ENCODE assay signal across 19 cellular contexts in the genomic region with DNA sequence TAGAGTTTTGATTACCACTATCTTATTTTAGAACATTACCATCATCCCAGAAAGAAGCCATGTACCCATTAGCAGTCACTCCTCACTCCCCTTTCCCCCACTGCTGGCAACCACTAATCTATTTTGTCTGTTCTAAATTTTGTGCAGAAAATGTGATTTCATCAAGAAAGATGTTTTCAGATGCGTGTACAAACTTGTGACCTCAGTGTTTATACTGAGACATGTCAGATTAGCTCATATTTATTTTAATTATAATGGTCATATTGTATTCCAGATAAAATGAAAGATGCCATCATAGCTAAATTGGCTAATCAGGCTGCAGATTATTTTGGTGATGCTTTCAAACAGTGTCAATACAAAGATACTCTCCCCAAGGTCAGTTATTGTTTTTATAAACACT. TPM values are rescaled to one million over a fixed set of nuclear protein-coding genes. Genes with fewer than 3 reads are reported as not detected.
DNase-seq lines count a peak whose midpoint lies in the region; ATAC-seq and TF ChIP-seq lines count a peak whose summit lies in the region.
"Had no signal": no experiment of that assay in that cellular context is flagged by ENCODE, and none has a peak within 500 bp of the region (broad histone marks: within the 10 kb centered on the region; RNA-seq: fewer than 3 reads in every experiment).

No MANE protein-coding gene starts in this region.

- no peak overlapping the region for H3K4me3 Mint-ChIP-seq in natural killer cell
- no peak overlapping the region for H3K4me3 Mint-ChIP-seq in natural killer cell treated with Interleukin-12 subunit alpha and Interleukin-12 subunit beta and Interleukin-15 and Interleukin-18, amount 100 ng/mL, for 72 hours

- in situ Hi-C loops in brain microvascular endothelial cell (cut with HindIII; ENCODE audit: low pct_ligation_motif_present, low sequenced_read_pairs): no loop called here

- ATAC-seq in natural killer cell: no peak
- ATAC-seq in natural killer cell treated with Interleukin-12 subunit alpha and Interleukin-12 subunit beta and Interleukin-15 and Interleukin-18, amount 100 ng/mL, for 72 hours: no peak
- ATAC-seq: HCT116 had no signal

- no peak overlapping the region for H3K4me3 ChIP-seq in brain microvascular endothelial cell (ENCODE audit: low read depth, low read length)

- H3K27ac ChIP-seq in brain microvascular endothelial cell: peak overlapping the region; percentile 17
- H3K27ac ChIP-seq: HL-60 had no signal

- intact Hi-C loops in natural killer cell (cut with micrococcal nuclease): no loop called here

- no peaks in the 10 kb centered on the region for H3K27me3 Mint-ChIP-seq in natural killer cell (ENCODE audit: low read depth in 2 of 2)
- H3K27me3 Mint-ChIP-seq in natural killer cell treated with Interleukin-12 subunit alpha and Interleukin-12 subunit beta and Interleukin-15 and Interleukin-18, amount 100 ng/mL, for 72 hours: no peaks in the 10 kb centered on the region

- H3K4me1 Mint-ChIP-seq in natural killer cell: peaks cover 11 to 12% of the 10 kb centered on the region in 2 donors
- H3K4me1 Mint-ChIP-seq in natural killer cell treated with Interleukin-12 subunit alpha and Interleukin-12 subunit beta and Interleukin-15 and Interleukin-18, amount 100 ng/mL, for 72 hours (ENCODE audit: low read depth in 2 of 2): peaks cover 0 to 6% of the 10 kb centered on the region in 2 donors

- no peaks in the 10 kb centered on the region for H3K9me3 Mint-ChIP-seq in natural killer cell
- no peaks in the 10 kb centered on the region for H3K9me3 Mint-ChIP-seq in natural killer cell treated with Interleukin-12 subunit alpha and Interleukin-12 subunit beta and Interleukin-15 and Interleukin-18, amount 100 ng/mL, for 72 hours

- H3K27me3 ChIP-seq in brain microvascular endothelial cell (replicated peaks): no peaks in the 10 kb centered on the region

- peak overlapping the region; percentile 8 to 26 for H3K27ac Mint-ChIP-seq in natural killer cell
- no peak overlapping the region for H3K27ac Mint-ChIP-seq in natural killer cell treated with Interleukin-12 subunit alpha and Interleukin-12 subunit beta and Interleukin-15 and Interleukin-18, amount 100 ng/mL, for 72 hours

- H3K36me3 Mint-ChIP-seq in natural killer cell: no peaks in the 10 kb centered on the region
- peaks cover 29% of the 10 kb centered on the region for H3K36me3 Mint-ChIP-seq in natural killer cell treated with Interleukin-12 subunit alpha and Interleukin-12 subunit beta and Interleukin-15 and Interleukin-18, amount 100 ng/mL, for 72 hours

- DNase-seq in natural killer cell: no peak
- DNase-seq in natural killer cell treated with Interleukin-12 subunit alpha and Interleukin-12 subunit beta and Interleukin-15 and Interleukin-18, amount 100 ng/mL, for 72 hours (ENCODE audit: low spot score): no peak
- DNase-seq in brain microvascular endothelial cell: no peak
- DNase-seq in iris pigment epithelial cell (ENCODE audit: low read depth): peak; percentile 31
- no peak for DNase-seq in activated naive CD4-positive, alpha-beta T cell treated with Interleukin-2 at 50 U/mL for 16 hours
- DNase-seq in retina: no peak
- DNase-seq in DMS53 treated with DMSO at 0.1 percent for 48 hours (lab: John Stamatoyannopoulos, UW; ENCODE audit: unreplicated experiment): no peak
- no peak for DNase-seq in NCI-H524 treated with DMSO at 0.1 percent for 48 hours (lab: John Stamatoyannopoulos, UW)
- DNase-seq: 8988T, C1 segment of cervical spinal cord, DND-41, GF-D8, NCI-H1417, NCI-H1930, NCI-H2171, NCI-H446, NCI-H774 had no signal

- no peak for TF ChIP-seq CTCF in natural killer cell (IDR thresholded peaks at IDR 0.05)
- TF ChIP-seq CTCF in brain microvascular endothelial cell (IDR thresholded peaks at IDR 0.05; ENCODE audit: low read depth, low read length, missing control alignments): no peak

- H3K36me3 ChIP-seq in brain microvascular endothelial cell (replicated peaks): peaks cover 20% of the 10 kb centered on the region

RNA-seq across cellular contexts. Expression of a gene that starts 27.8 kb away (rescaled TPM):
- 100 to 1,000 TPM; 170 to 182 (median 179) TPM for total RNA-seq in natural killer cell
- 100 to 1,000 TPM; 180 to 197 TPM for total RNA-seq in natural killer cell treated with Interleukin-12 subunit alpha and Interleukin-12 subunit beta and Interleukin-15 and Interleukin-18, amount 100 ng/mL, for 72 hours

Comparison
In these comparisons a context has a peak if more than half of its experiments do, and no peak if none do; other contexts are left out.
1. H3K27ac Mint-ChIP-seq: peak in natural killer cell (2 of 2); none in natural killer cell treated with Interleukin-12 subunit alpha and Interleukin-12 subunit beta and Interleukin-15 and Interleukin-18, amount 100 ng/mL, for 72 hours (0 of 2).